8 cellular contexts compared by ENCODE assay signal in genomic region chr7:24715661-24716479, GRCh38.
A peak's percentile ranks its signal among the peaks of the same experiment; 100 is the strongest.
DNase-seq lines count a peak whose midpoint lies in the region; ATAC-seq, FAIRE-seq and TF ChIP-seq lines count a peak whose summit lies in the region.

No MANE protein-coding gene starts in this region.

- intact Hi-C loops in head of caudate nucleus (cut with DNase I), result no loop called here

- H3K4me3 Mint-ChIP-seq in stimulated activated naive CD8-positive, alpha-beta T cell treated with anti-CD3 and anti-CD28 coated beads, Interleukin-15, amount 100 ng/mL, for 72 hours, result no peak overlapping the region

- peaks cover 62% of the 10 kb centered on the region for H3K27me3 Mint-ChIP-seq in stimulated activated naive CD8-positive, alpha-beta T cell treated with anti-CD3 and anti-CD28 coated beads, Interleukin-15, amount 100 ng/mL, for 72 hours

- ATAC-seq in GM19035 (IDR thresholded peaks at IDR 0.05; ENCODE audit: unreplicated experiment), result peak; percentile 63
- ATAC-seq in HG03060 (IDR thresholded peaks at IDR 0.05; ENCODE audit: low read depth, unreplicated experiment), result peak; percentile 25
- peak; percentile 66 for ATAC-seq in stimulated activated naive CD8-positive, alpha-beta T cell treated with anti-CD3 and anti-CD28 coated beads, Interleukin-15, amount 100 ng/mL, for 72 hours

- DNase-seq in D721Med (ENCODE audit: insufficient read length, low spot score), result no peak
- peak; percentile 57 for DNase-seq in RKO (ENCODE audit: low spot score)
- DNase-seq in head of caudate nucleus, result peak in 32 of 42 donors; percentile 21 to 81 (median 53)
- no peak for DNase-seq in stimulated activated naive CD8-positive, alpha-beta T cell treated with anti-CD3 and anti-CD28 coated beads, Interleukin-15, amount 100 ng/mL, for 72 hours
- no peak for DNase-seq in kidney glomerular epithelial cell (lab: John Stamatoyannopoulos, UW)
- DNase-seq in activated CD4-positive, alpha-beta T cell treated with anti-CD3 and anti-CD28 coated beads for 1 hour, result no peak

- peak overlapping the region in 1 of 2 donors; percentile 56 for H3K27ac Mint-ChIP-seq in stimulated activated naive CD8-positive, alpha-beta T cell treated with anti-CD3 and anti-CD28 coated beads, Interleukin-15, amount 100 ng/mL, for 72 hours

- FAIRE-seq in D721Med (lab: Jason Lieb, UNC), result no peak

- peak; percentile 32 for TF ChIP-seq CTCF in D721Med (IDR thresholded peaks at IDR 0.05; ENCODE audit: insufficient read depth, missing control alignments)

- H3K4me1 Mint-ChIP-seq in stimulated activated naive CD8-positive, alpha-beta T cell treated with anti-CD3 and anti-CD28 coated beads, Interleukin-15, amount 100 ng/mL, for 72 hours, result peaks cover 10% of the 10 kb centered on the region

- no peaks in the 10 kb centered on the region for H3K9me3 Mint-ChIP-seq in stimulated activated naive CD8-positive, alpha-beta T cell treated with anti-CD3 and anti-CD28 coated beads, Interleukin-15, amount 100 ng/mL, for 72 hours

Comparison
In these comparisons a context has a peak if more than half of its experiments do, and no peak if none do; other contexts are left out.
1. DNase-seq: peak in RKO (single experiment) and head of caudate nucleus (32 of 42); none in D721Med (single experiment), stimulated activated naive CD8-positive, alpha-beta T cell treated with anti-CD3 and anti-CD28 coated beads, Interleukin-15, amount 100 ng/mL, for 72 hours (0 of 2), kidney glomerular epithelial cell (single experiment) and activated CD4-positive, alpha-beta T cell treated with anti-CD3 and anti-CD28 coated beads for 1 hour (single experiment).
2. Peak in every context shown above with its lines, with median percentiles within 50 percentile points of each other: ATAC-seq.